In the genomic region with DNA sequence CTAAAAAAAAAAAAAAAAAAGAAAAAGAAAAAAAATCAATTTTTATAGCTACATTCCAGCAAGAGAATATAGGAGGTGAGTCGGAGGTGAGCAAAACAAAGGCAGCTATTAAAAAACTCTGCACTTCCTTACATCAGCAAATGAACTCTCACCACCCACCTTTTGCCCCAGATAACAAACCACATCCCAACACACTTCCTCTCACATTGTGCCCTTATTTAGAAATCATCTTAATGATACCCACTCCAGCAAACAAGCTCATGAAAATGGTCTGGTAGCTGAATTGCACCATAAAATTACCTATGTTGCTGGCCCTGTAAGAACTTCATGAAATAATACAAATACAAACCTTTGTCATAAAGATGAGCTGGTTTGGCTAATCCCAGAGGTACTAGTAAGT, we compare ENCODE assay signal across 8 cellular contexts.
DNase-seq lines count a peak whose midpoint lies in the region; ATAC-seq lines count a peak whose summit lies in the region.

No MANE protein-coding gene starts in this region.

- H3K9me3 Mint-ChIP-seq in activated CD4-positive, alpha-beta T cell treated with anti-CD3 and anti-CD28 coated beads, Interleukin-2, amount 10 ng/mL, durations not matched to agents 7 days and 5 days: peaks cover 4% of the 10 kb centered on the region
- H3K9me3 Mint-ChIP-seq in activated naive CD4-positive, alpha-beta T cell treated with anti-CD3 and anti-CD28 coated beads, Interleukin-2, amount 50 U/mL, for 72 hours: no peaks in the 10 kb centered on the region

- peak overlapping the region; percentile 26 for H3K27ac Mint-ChIP-seq in activated CD4-positive, alpha-beta T cell treated with anti-CD3 and anti-CD28 coated beads, Interleukin-2, amount 10 ng/mL, durations not matched to agents 7 days and 5 days
- peak overlapping the region in 1 of 2 donors; percentile 68 for H3K27ac Mint-ChIP-seq in activated naive CD4-positive, alpha-beta T cell treated with anti-CD3 and anti-CD28 coated beads, Interleukin-2, amount 50 U/mL, for 72 hours

- peak; percentile 60 to 64 for ATAC-seq in activated naive CD4-positive, alpha-beta T cell treated with anti-CD3 and anti-CD28 coated beads, Interleukin-2, amount 50 U/mL, for 72 hours
- no peak for ATAC-seq in HG02970 (IDR thresholded peaks at IDR 0.05; ENCODE audit: low FRiP score, unreplicated experiment)

- peaks cover 47% of the 10 kb centered on the region for H3K4me1 Mint-ChIP-seq in activated CD4-positive, alpha-beta T cell treated with anti-CD3 and anti-CD28 coated beads, Interleukin-2, amount 10 ng/mL, durations not matched to agents 7 days and 5 days

- H3K4me3 Mint-ChIP-seq in activated CD4-positive, alpha-beta T cell treated with anti-CD3 and anti-CD28 coated beads, Interleukin-2, amount 10 ng/mL, durations not matched to agents 7 days and 5 days: no peak overlapping the region

- no peaks in the 10 kb centered on the region for H3K27me3 Mint-ChIP-seq in activated CD4-positive, alpha-beta T cell treated with anti-CD3 and anti-CD28 coated beads, Interleukin-2, amount 10 ng/mL, durations not matched to agents 7 days and 5 days

- peak; percentile 66 for DNase-seq in activated CD4-positive, alpha-beta T cell treated with anti-CD3 and anti-CD28 coated beads, Interleukin-2, amount 10 ng/mL, durations not matched to agents 7 days and 5 days
- no peak for DNase-seq in activated CD4-positive, alpha-beta T cell treated with anti-CD3 and anti-CD28 coated beads for 48 hours
- DNase-seq in KG1 (lab: John Stamatoyannopoulos, UW) (peak; percentile 23), NCI-H446 (lab: John Stamatoyannopoulos, UW) (no peak), DMS53 treated with DMSO at 0.1 percent for 48 hours (lab: John Stamatoyannopoulos, UW; ENCODE audit: unreplicated experiment) (no peak)
- DNase-seq in activated naive CD4-positive, alpha-beta T cell treated with anti-CD3 and anti-CD28 coated beads, Interleukin-2, amount 50 U/mL, for 72 hours (ENCODE audit: low spot score in 2 of 2): peak in 1 of 2 donors; percentile 7
- DNase-seq in stimulated activated CD8-positive, alpha-beta memory T cell treated with anti-CD3 and anti-CD28 coated beads, Interleukin-4, amount 100 ng/mL, for 48 hours: peak; percentile 32

- CTCF ChIA-PET in activated CD4-positive, alpha-beta T cell treated with anti-CD3 and anti-CD28 coated beads, Interleukin-2, amount 10 ng/mL, durations not matched to agents 7 days and 5 days (lab: Charles Lee): interaction anchor here (0.7 to 1.5 kb wide), 9 partner anchors 11 to 151 kb away, joined by 3 to 7 read pairs (median 3); no protein-coding TSS in a partner anchor

- POLR2A ChIA-PET in activated CD4-positive, alpha-beta T cell treated with anti-CD3 and anti-CD28 coated beads, Interleukin-2, amount 10 ng/mL, durations not matched to agents 7 days and 5 days (lab: Charles Lee): interaction anchor here (0.7 kb wide), 1 partner anchor 63 kb away, joined by 6 read pairs; no protein-coding TSS in a partner anchor

- peaks cover 58% of the 10 kb centered on the region for H3K36me3 Mint-ChIP-seq in activated CD4-positive, alpha-beta T cell treated with anti-CD3 and anti-CD28 coated beads, Interleukin-2, amount 10 ng/mL, durations not matched to agents 7 days and 5 days (ENCODE audit: low read depth)
- H3K36me3 Mint-ChIP-seq in activated naive CD4-positive, alpha-beta T cell treated with anti-CD3 and anti-CD28 coated beads, Interleukin-2, amount 50 U/mL, for 72 hours: peaks cover 21 to 57% of the 10 kb centered on the region in 2 donors

Comparison
In these comparisons a context has a peak if more than half of its experiments do, and no peak if none do; other contexts are left out.
1. DNase-seq: peak in activated CD4-positive, alpha-beta T cell treated with anti-CD3 and anti-CD28 coated beads, Interleukin-2, amount 10 ng/mL, durations not matched to agents 7 days and 5 days (single experiment), KG1 (single experiment) and stimulated activated CD8-positive, alpha-beta memory T cell treated with anti-CD3 and anti-CD28 coated beads, Interleukin-4, amount 100 ng/mL, for 48 hours (single experiment); none in activated CD4-positive, alpha-beta T cell treated with anti-CD3 and anti-CD28 coated beads for 48 hours (single experiment), NCI-H446 (0 of 2) and DMS53 treated with DMSO at 0.1 percent for 48 hours (single experiment).